8 cellular contexts compared by ENCODE assay signal in genomic region chr15:38455096-38455495, GRCh38. TPM values are rescaled to one million over a fixed set of nuclear protein-coding genes. Genes with fewer than 3 reads are reported as not detected.
DNase-seq lines count a peak whose midpoint lies in the region; ATAC-seq, FAIRE-seq and TF ChIP-seq lines count a peak whose summit lies in the region.

No MANE protein-coding gene starts in this region.

- H3K9me3 ChIP-seq in DND-41 (ENCODE audit: insufficient read depth, low read length, severe bottlenecking): no peaks in the 10 kb centered on the region
- H3K9me3 ChIP-seq in H1 (ENCODE audit: insufficient read depth in 2 of 2, low read depth in 1 of 2, low read length in 1 of 2): no peaks in the 10 kb centered on the region

- H3K4ac ChIP-seq in H1 (replicated peaks; ENCODE audit: insufficient read length, low read depth, low read length): no peak overlapping the region

- H3K36me3 ChIP-seq in DND-41 (ENCODE audit: insufficient read depth, low read length): peaks cover 8% of the 10 kb centered on the region
- H3K36me3 ChIP-seq in H1 (ENCODE audit: control insufficient read depth in 2 of 4, insufficient read depth in 4 of 4, low read length in 3 of 4): no peaks in the 10 kb centered on the region

- TF ChIP-seq CTCF in DND-41 (IDR thresholded peaks at IDR 0.05; ENCODE audit: borderline replicate concordance, extremely low read depth, low read length, poor library complexity, severe bottlenecking) (no peak), H1 (IDR thresholded peaks at IDR 0.05; ENCODE audit: control extremely low read depth in 1 of 3, insufficient read depth in 1 of 3, low read depth in 1 of 3, low read length in 3 of 3) (no peak), osteocyte (IDR thresholded peaks at IDR 0.05) (no peak)

- no peaks in the 10 kb centered on the region for H3K36me3 Mint-ChIP-seq in osteocyte (ENCODE audit: unreplicated experiment)

- H2AFZ ChIP-seq in DND-41 (ENCODE audit: low read depth, low read length) (peak overlapping the region; percentile 97), H1 (ENCODE audit: low read length) (no peak overlapping the region)

- 20% methylated on average over 4 of the region's 4 CpGs; no CpG with 5 or more reads in 1 of the 2 experiments for WGBS in H1 (ENCODE audit: extremely low coverage in 1 of 2, insufficient coverage in 1 of 2, insufficient read length in 1 of 2, insufficient replicate concordance in 2 of 2, low coverage in 1 of 2, low lambda C conversion rate in 2 of 2, missing lambda C conversion rate in 1 of 2), 2 experiments

- DNase-seq in DND-41 (no peak), NCI-H69 (lab: John Stamatoyannopoulos, UW) (peak; percentile 40), H1 (ENCODE audit: low read depth in 1 of 2, low spot score in 2 of 2) (no peak), osteocyte (ENCODE audit: extremely low spot score, unreplicated experiment) (no peak), GM12892 (ENCODE audit: insufficient read length) (no peak), UCSD-AML1 (lab: John Stamatoyannopoulos, UW; ENCODE audit: unreplicated experiment) (no peak)

- no peak overlapping the region for H4K5ac ChIP-seq in H1 (ENCODE audit: insufficient read length, low read depth, low read length)

- H3K27me3 Mint-ChIP-seq in osteocyte (ENCODE audit: unreplicated experiment): peaks cover 21% of the 10 kb centered on the region

- peak overlapping the region; percentile 85 for H3K9ac ChIP-seq in DND-41 (ENCODE audit: low read depth, low read length)
- peak overlapping the region in 3 of 4 experiments; percentile 77 to 99 (median 98); a peak in 5 of 7 replicates for H3K9ac ChIP-seq in H1 (replicated peaks in 1 of 4; ENCODE audit: extremely low read depth in 1 of 4, low read depth in 3 of 4, low read length in 3 of 4)

- no peaks in the 10 kb centered on the region for H3K9me3 Mint-ChIP-seq in osteocyte (ENCODE audit: unreplicated experiment)

- H3K4me3 ChIP-seq in DND-41 (ENCODE audit: low read depth in 1 of 2, low read length in 2 of 2) (peak overlapping the region; percentile 62 to 96), H1 (ENCODE audit: extremely low read depth in 1 of 4, insufficient read depth in 2 of 4, low read depth in 3 of 4, low read length in 4 of 4) (peak overlapping the region; percentile 70 to 98 (median 93))

- H3K23me2 ChIP-seq in H1 (ENCODE audit: low read depth, low read length): no peaks in the 10 kb centered on the region

- H3K18ac ChIP-seq in H1 (ENCODE audit: extremely low read depth, low read length): no peak overlapping the region

- peaks cover 24% of the 10 kb centered on the region for H3K4me1 ChIP-seq in DND-41 (ENCODE audit: insufficient read depth, low read length)
- 0 out of 7 replicates have a peak, but pooled peaks cover 0 to 5% (median 0%) of the 10 kb centered on the region in 4 experiments for H3K4me1 ChIP-seq in H1 (replicated peaks in 1 of 4; ENCODE audit: control insufficient read depth in 3 of 4, insufficient read depth in 4 of 4, low read length in 3 of 4)

- H3K4me2 ChIP-seq in DND-41 (ENCODE audit: insufficient read depth, low read length) (peak overlapping the region; percentile 87), H1 (ENCODE audit: insufficient read depth in 1 of 2, low read depth in 2 of 2, low read length in 2 of 2) (peak overlapping the region; percentile 71 to 83)

- no peak overlapping the region; the same call in 1 of the 2 replicates for H2BK5ac ChIP-seq in H1 (ENCODE audit: low read depth, low read length)

- no peak overlapping the region; the same call in 1 of the 2 replicates for H2BK12ac ChIP-seq in H1 (ENCODE audit: low read depth, low read length)

- TF ChIP-seq POLR2A in H1 (IDR thresholded peaks at IDR 0.05; ENCODE audit: control extremely low read depth in 1 of 2, low read depth in 2 of 2, low read length in 2 of 2) (no peak), GM12892 (IDR thresholded peaks at IDR 0.05; ENCODE audit: low read depth, low read length) (no peak)

- no peak overlapping the region for H2BK120ac ChIP-seq in H1 (replicated peaks; ENCODE audit: low read depth, low read length)

- no peak overlapping the region for H2BK15ac ChIP-seq in H1 (ENCODE audit: low read length)

- no peak overlapping the region for H3K23ac ChIP-seq in H1 (ENCODE audit: insufficient read length)

- no peak for TF ChIP-seq RAD21 in H1 (IDR thresholded peaks at IDR 0.05 in 1 of 2, conservative IDR thresholded peaks at IDR 0.05 in 1 of 2; ENCODE audit: low read depth in 2 of 2, low read length in 2 of 2)

- CTCF ChIA-PET in H1 (lab: Charles Lee; ENCODE audit: partially characterized antibody): interaction anchor here (0.6 to 5.1 kb wide), 10 partner anchors 8 to 247 kb away, joined by 3 to 42 read pairs (median 4); no protein-coding TSS in a partner anchor

- peak overlapping the region; percentile 98 for H3K27ac Mint-ChIP-seq in osteocyte (ENCODE audit: unreplicated experiment)

- FAIRE-seq in H1 (lab: Jason Lieb, UNC): no peak
- FAIRE-seq in GM12892 (lab: Jason Lieb, UNC): no peak

- no peak overlapping the region for H4K91ac ChIP-seq in H1 (replicated peaks; ENCODE audit: insufficient read length, low read length)

- H3K56ac ChIP-seq in H1 (replicated peaks; ENCODE audit: insufficient read length, low read depth, low read length): no peak overlapping the region

- ATAC-seq in DND-41 (ENCODE audit: insufficient read depth, low read depth) (no peak), HG03469 (IDR thresholded peaks at IDR 0.05; ENCODE audit: unreplicated experiment) (no peak), GM19035 (IDR thresholded peaks at IDR 0.05; ENCODE audit: unreplicated experiment) (no peak)

- H3K79me2 ChIP-seq in DND-41 (ENCODE audit: insufficient read depth, low read length) (peaks cover 62% of the 10 kb centered on the region), H1 (ENCODE audit: control insufficient read depth in 1 of 2, insufficient read depth in 2 of 2, low read length in 2 of 2) (peaks cover 18 to 57% of the 10 kb centered on the region in 2 experiments)

- H3K27ac ChIP-seq in DND-41 (ENCODE audit: low read length) (peak overlapping the region; percentile 93), H1 (ENCODE audit: low read depth, low read length) (0 out of 2 replicates have a peak overlapping the region, but pooled peaks have one; percentile 97)

- POLR2A ChIA-PET in H1 (lab: Charles Lee; ENCODE audit: partially characterized antibody): interaction anchor here (1.3 to 3.6 kb wide), 6 partner anchors 9 to 272 kb away, joined by 3 to 34 read pairs (median 7); partner anchors contain the start of gene RASGRP1

- peak overlapping the region; percentile 98 for H3K4me3 Mint-ChIP-seq in osteocyte (ENCODE audit: unreplicated experiment)

- no peak for TF ChIP-seq EP300 in H1 (IDR thresholded peaks at IDR 0.05; ENCODE audit: borderline replicate concordance in 1 of 2, low read depth in 2 of 2, low read length in 2 of 2)

- H3K79me1 ChIP-seq in H1 (ENCODE audit: low read depth, low read length): peaks cover 7% of the 10 kb centered on the region; the same call in 1 of the 2 replicates

- no peak overlapping the region for H3K14ac ChIP-seq in H1 (ENCODE audit: insufficient read length)

- no peak overlapping the region for H2BK20ac ChIP-seq in H1 (ENCODE audit: low read length)

- no peak overlapping the region for H4K8ac ChIP-seq in H1 (ENCODE audit: extremely low read depth, insufficient read depth, low read length)

- no peak overlapping the region for H2AK5ac ChIP-seq in H1 (ENCODE audit: low read depth, low read length)

- H3K27me3 ChIP-seq in DND-41 (ENCODE audit: insufficient read depth, low read length, poor library complexity) (no peaks in the 10 kb centered on the region), H1 (replicated peaks in 1 of 4; ENCODE audit: control insufficient read depth in 3 of 4, extremely low read depth in 1 of 4, insufficient read depth in 3 of 4, low read length in 3 of 4) (no peaks in the 10 kb centered on the region)

- peaks cover 9% of the 10 kb centered on the region for H3K4me1 Mint-ChIP-seq in osteocyte (ENCODE audit: unreplicated experiment)

- H4K20me1 ChIP-seq in DND-41 (ENCODE audit: insufficient read depth, low read length): peaks cover 36% of the 10 kb centered on the region
- H4K20me1 ChIP-seq in H1 (replicated peaks in 1 of 2; ENCODE audit: control insufficient read depth in 1 of 2, insufficient read depth in 2 of 2, low read length in 2 of 2): peaks cover 2 to 9% of the 10 kb centered on the region in 2 experiments

TF ChIP-seq in H1, 55 proteins besides CTCF, POLR2A, EP300 and RAD21:
- TF ChIP-seq TCF12 (IDR thresholded peaks at IDR 0.05; ENCODE audit: low read depth, low read length) (no peak), BACH1 (IDR thresholded peaks at IDR 0.05; ENCODE audit: low read length) (no peak), KDM4A (IDR thresholded peaks at IDR 0.05; ENCODE audit: low read depth, low read length, severe bottlenecking) (no peak), SAP30 (IDR thresholded peaks at IDR 0.05; ENCODE audit: insufficient read depth, insufficient replicate concordance, low read length) (no peak), RFX5 (IDR thresholded peaks at IDR 0.05; ENCODE audit: borderline replicate concordance, low read depth, low read length) (no peak), SRF (IDR thresholded peaks at IDR 0.05; ENCODE audit: low read depth, low read length) (no peak), NRF1 (IDR thresholded peaks at IDR 0.05; ENCODE audit: low read depth, low read length) (no peak), CTBP2 (IDR thresholded peaks at IDR 0.05; ENCODE audit: borderline replicate concordance, insufficient read depth, insufficient read length, low read length) (no peak), ASH2L (IDR thresholded peaks at IDR 0.05; ENCODE audit: low read length) (no peak), SP4 (IDR thresholded peaks at IDR 0.05; ENCODE audit: low read length) (no peak), CHD2 (IDR thresholded peaks at IDR 0.05; ENCODE audit: low read length) (no peak), GABPA (IDR thresholded peaks at IDR 0.05; ENCODE audit: borderline replicate concordance, insufficient read depth, low read length) (no peak)

RNA-seq across cellular contexts. Expression of gene FAM98B, which starts 1.2 kb away (rescaled TPM):
- 44.6 and 48.4 TPM in 2 replicates for total RNA-seq in H1 (2021; fragmentation: NEBNext Ultra II Directional; extraction: Animal tissue kit (Norgen Biotek cat#: 25700))
- 3.1 and 5.9 TPM in 2 replicates for polyA plus RNA-seq in H1 (2011; rRNA removed)
- 9.5 TPM for polyA plus RNA-seq in H1 (2011; cell fraction: cytosol; rRNA removed)
- 1.8 TPM for polyA plus RNA-seq in H1 (2011; cell fraction: nucleus; rRNA removed)
- polyA plus RNA-seq in H1 (2012, experiment 1 of 2): 14.1 to 38.7 TPM (median 18.3 TPM) in 4 replicates
- polyA plus RNA-seq in H1 (2012, experiment 2 of 2): 13.1 TPM
- polyA plus RNA-seq in H1 (2013, experiment 1 of 2): 34.2 TPM
- 35.6 TPM for polyA plus RNA-seq in H1 (2013, experiment 2 of 2)
- 4.5 and 7.1 TPM in 2 replicates for polyA minus RNA-seq in H1 (2011; rRNA and poly(A)+ RNA removed)
- polyA minus RNA-seq in H1 (2011; cell fraction: cytosol; rRNA and poly(A)+ RNA removed): 6.4 TPM
- polyA minus RNA-seq in H1 (2011; cell fraction: nucleus; rRNA and poly(A)+ RNA removed): 20.1 TPM
- total RNA-seq in osteocyte: 19.3 and 22.4 TPM in 2 replicates
- polyA plus RNA-seq in GM12892 (2012; ENCODE audit: missing spikeins): 29.7 TPM
